ENCODE assay signal across 16 cellular contexts in genomic region chr11:69299572-69299971, GRCh38. TPM values are rescaled to one million over a fixed set of nuclear protein-coding genes. Genes with fewer than 3 reads are reported as not detected.
A peak's percentile ranks its signal among the peaks of the same experiment; 100 is the strongest.
DNase-seq lines count a peak whose midpoint lies in the region; ATAC-seq and TF ChIP-seq lines count a peak whose summit lies in the region.
"Had no signal": no experiment of that assay in that cellular context is flagged by ENCODE, and none has a peak within 500 bp of the region (broad histone marks: within the 10 kb centered on the region; RNA-seq: fewer than 3 reads in every experiment).

No MANE protein-coding gene starts in this region.

- H4K20me1 ChIP-seq in BLaER1 treated with 17β-estradiol and CSF1 and Interleukin-3, amounts not matched to agents 10 nM and 100 nM: peaks cover 0 to 17% (median 0%) of the 10 kb centered on the region in 11 experiments; a peak in 3 of 22 replicates

- TF ChIP-seq CTCF in colonic mucosa (IDR thresholded peaks at IDR 0.05): no peak
- TF ChIP-seq CTCF in osteocyte (IDR thresholded peaks at IDR 0.05): no peak

- peaks cover 13 to 43% (median 38%) of the 10 kb centered on the region in 3 donors for H3K4me1 Mint-ChIP-seq in IgD-negative memory B cell
- H3K4me1 Mint-ChIP-seq in osteocyte (ENCODE audit: unreplicated experiment): peaks cover 72% of the 10 kb centered on the region

- H3K27me3 Mint-ChIP-seq in IgD-negative memory B cell (no peaks in the 10 kb centered on the region), osteocyte (ENCODE audit: unreplicated experiment) (no peaks in the 10 kb centered on the region)

- H3K27me3 ChIP-seq in BLaER1 treated with 17β-estradiol and CSF1 and Interleukin-3, amounts not matched to agents 10 nM and 100 nM: peaks cover 0 to 8% (median 0%) of the 10 kb centered on the region in 11 experiments; a peak in 2 of 22 replicates
- H3K27me3 ChIP-seq in colonic mucosa: no peaks in the 10 kb centered on the region
- H3K27me3 ChIP-seq: MG63 had no signal

- H3K9me3 Mint-ChIP-seq in IgD-negative memory B cell: no peaks in the 10 kb centered on the region
- no peaks in the 10 kb centered on the region for H3K9me3 Mint-ChIP-seq in osteocyte (ENCODE audit: unreplicated experiment)

- 0 out of 20 replicates have a peak overlapping the region, but pooled peaks of 1 of the 10 experiments have one; percentile 61 for H3K4me3 ChIP-seq in BLaER1 treated with 17β-estradiol and CSF1 and Interleukin-3, amounts not matched to agents 10 nM and 100 nM
- H3K4me3 ChIP-seq in colonic mucosa: no peak overlapping the region
- H3K4me3 ChIP-seq: HAP-1, MG63, psoas muscle had no signal

- H3K9ac ChIP-seq in BLaER1 treated with 17β-estradiol and CSF1 and Interleukin-3, amounts not matched to agents 10 nM and 100 nM: peak overlapping the region in 7 of 11 experiments; percentile 75 to 87 (median 81); a peak in 12 of 22 replicates
- no peak overlapping the region for H3K9ac ChIP-seq in colonic mucosa (ENCODE audit: low read depth in 2 of 2, low read length in 2 of 2)

- no peak for DNase-seq in colonic mucosa
- DNase-seq in osteocyte (ENCODE audit: extremely low spot score, unreplicated experiment): no peak
- no peak for DNase-seq in NCI-H2107 treated with DMSO at 0.1 percent for 48 hours (lab: John Stamatoyannopoulos, UW; ENCODE audit: unreplicated experiment)
- DNase-seq in T1000 (lab: John Stamatoyannopoulos, UW): no peak
- DNase-seq: activated gamma-delta T cell treated with Interleukin-2 at 50 U/mL for 16 hours; dermis blood vessel endothelial cell; hippocampal formation; NCI-H2029; NCI-H524; psoas muscle; stimulated activated CD4-positive, alpha-beta T cell treated with anti-CD3 and anti-CD28 coated beads, Interleukin-15, amount 100 ng/mL, for 24 hours had no signal

- intact Hi-C loops in colonic mucosa (cut with DNase I): loop anchor here (10.0 kb wide), 1 partner anchor 165 kb away; no protein-coding TSS in a partner anchor

- H3K4me1 ChIP-seq in BLaER1 treated with 17β-estradiol and CSF1 and Interleukin-3, amounts not matched to agents 10 nM and 100 nM: peaks cover 75 to 91% (median 84%) of the 10 kb centered on the region in 10 experiments
- peaks cover 36% of the 10 kb centered on the region for H3K4me1 ChIP-seq in colonic mucosa
- H3K4me1 ChIP-seq: HAP-1 had no signal

- H3K36me3 Mint-ChIP-seq in IgD-negative memory B cell: no peaks in the 10 kb centered on the region
- H3K36me3 Mint-ChIP-seq in osteocyte (ENCODE audit: unreplicated experiment): no peaks in the 10 kb centered on the region

- ATAC-seq in HG02571 (IDR thresholded peaks at IDR 0.05; ENCODE audit: unreplicated experiment): no peak
- ATAC-seq: psoas muscle had no signal

- H3K27ac ChIP-seq in BLaER1 treated with 17β-estradiol and CSF1 and Interleukin-3, amounts not matched to agents 10 nM and 100 nM: peak overlapping the region in 9 of 11 experiments; percentile 89 to 98 (median 94); a peak in 19 of 22 replicates
- H3K27ac ChIP-seq in colonic mucosa: peak overlapping the region; percentile 92
- H3K27ac ChIP-seq: psoas muscle had no signal

- peaks cover 0 to 4% (median 0%) of the 10 kb centered on the region in 11 experiments; a peak in 1 of 22 replicates for H3K9me3 ChIP-seq in BLaER1 treated with 17β-estradiol and CSF1 and Interleukin-3, amounts not matched to agents 10 nM and 100 nM (replicated peaks in 1 of 11)
- H3K9me3 ChIP-seq in colonic mucosa: no peaks in the 10 kb centered on the region
- H3K9me3 ChIP-seq: HAP-1, psoas muscle had no signal

- no peaks in the 10 kb centered on the region for H3K36me3 ChIP-seq in BLaER1 treated with 17β-estradiol and CSF1 and Interleukin-3, amounts not matched to agents 10 nM and 100 nM
- no peaks in the 10 kb centered on the region for H3K36me3 ChIP-seq in colonic mucosa
- H3K36me3 ChIP-seq: HAP-1, MG63 had no signal

- H3K4me3 Mint-ChIP-seq in IgD-negative memory B cell (no peak overlapping the region), osteocyte (ENCODE audit: unreplicated experiment) (no peak overlapping the region)

- H3K27ac Mint-ChIP-seq in IgD-negative memory B cell: peak overlapping the region in 2 of 3 donors; percentile 17 to 97
- H3K27ac Mint-ChIP-seq in osteocyte (ENCODE audit: unreplicated experiment): peak overlapping the region; percentile 70

- H3K4me2 ChIP-seq in BLaER1 treated with 17β-estradiol and CSF1 and Interleukin-3, amounts not matched to agents 10 nM and 100 nM: peak overlapping the region; percentile 90 to 100 (median 97)

RNA-seq across cellular contexts. Expression of gene MYEOV, which starts 5.6 kb away (rescaled TPM):
- polyA plus RNA-seq in IgD-negative memory B cell: 1.4 TPM
- 1 to 10 TPM; 4.5 to 8.2 TPM for total RNA-seq in colonic mucosa
- 1.6 and 1.8 TPM in 2 replicates for total RNA-seq in osteocyte
- total RNA-seq: dermis blood vessel endothelial cell had no signal

Comparison
In these comparisons a context has a peak if more than half of its experiments do, and no peak if none do; other contexts are left out.
1. H3K9ac ChIP-seq: peak in BLaER1 treated with 17β-estradiol and CSF1 and Interleukin-3, amounts not matched to agents 10 nM and 100 nM (7 of 11); none in colonic mucosa (0 of 2).